ENCODE assay signal across 10 cellular contexts in the genomic region with DNA sequence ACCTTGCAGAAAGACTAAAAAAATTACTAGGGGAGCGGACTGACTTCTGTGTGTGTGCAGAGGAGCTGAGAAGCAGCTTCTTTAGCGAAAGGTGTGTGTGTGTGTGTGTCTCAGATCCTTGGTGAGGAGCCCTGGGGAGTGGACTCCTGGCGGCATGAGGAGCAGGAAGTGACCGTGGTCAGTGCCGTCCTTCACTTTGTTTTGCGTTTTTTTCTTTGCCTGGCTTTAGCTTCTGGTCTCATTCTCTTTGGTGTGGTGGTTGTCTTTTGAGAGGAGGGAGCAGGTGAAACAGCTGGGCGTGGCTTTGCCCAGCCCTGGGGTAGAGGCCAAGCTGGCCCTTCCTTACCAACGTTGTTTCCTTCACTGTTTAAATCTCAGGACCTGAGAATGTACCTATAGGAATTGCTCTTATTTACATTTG. TPM values are rescaled to one million over a fixed set of nuclear protein-coding genes. Genes with fewer than 3 reads are reported as not detected.
DNase-seq lines count a peak whose midpoint lies in the region; ATAC-seq and TF ChIP-seq lines count a peak whose summit lies in the region.
"Had no signal": no experiment of that assay in that cellular context is flagged by ENCODE, and none has a peak within 500 bp of the region (broad histone marks: within the 10 kb centered on the region; RNA-seq: fewer than 3 reads in every experiment).

No MANE protein-coding gene starts in this region.

- H3K9me3 ChIP-seq in HEK293 (ENCODE audit: control insufficient read depth, insufficient read depth, low read depth, low read length) (no peaks in the 10 kb centered on the region), left lung (no peaks in the 10 kb centered on the region)
- H3K9me3 ChIP-seq: heart right ventricle had no signal

- H3K36me3 Mint-ChIP-seq in activated naive CD8-positive, alpha-beta T cell treated with anti-CD3 and anti-CD28 coated beads for 36 hours = peaks cover 3% of the 10 kb centered on the region

- DNase-seq in A172 (ENCODE audit: low spot score) (peak; percentile 20), left lung (no peak), cerebellar cortex (ENCODE audit: low spot score) (no peak)
- DNase-seq in activated naive CD8-positive, alpha-beta T cell treated with anti-CD3 and anti-CD28 coated beads for 36 hours = no peak
- DNase-seq in stimulated activated CD4-positive, alpha-beta T cell treated with anti-CD3 and anti-CD28 coated beads, Interleukin-4, amount 100 ng/mL, for 24 hours = no peak
- no peak for DNase-seq in activated CD4-positive, alpha-beta T cell treated with anti-CD3 and anti-CD28 coated beads for 1 hour
- DNase-seq: heart right ventricle, NCI-H526 treated with DMSO at 0.1 percent for 48 hours had no signal

- H3K4me1 ChIP-seq in HEK293 (ENCODE audit: control insufficient read depth, insufficient read depth, low read length) = peaks cover 8% of the 10 kb centered on the region
- H3K4me1 ChIP-seq in left lung = peaks cover 16 to 37% of the 10 kb centered on the region in 2 donors

- H3K27ac ChIP-seq in HEK293 (ENCODE audit: extremely low read depth, low read depth, low read length) = no peak overlapping the region
- H3K27ac ChIP-seq in left lung = peak overlapping the region; percentile 63 to 77

- no peaks in the 10 kb centered on the region for H3K9me3 Mint-ChIP-seq in activated naive CD8-positive, alpha-beta T cell treated with anti-CD3 and anti-CD28 coated beads for 36 hours

- peak overlapping the region; percentile 50 for H3K27ac Mint-ChIP-seq in activated naive CD8-positive, alpha-beta T cell treated with anti-CD3 and anti-CD28 coated beads for 36 hours

- H3K4me3 ChIP-seq in HEK293 (ENCODE audit: low read depth, low read length) (peak overlapping the region; percentile 16), left lung (peak overlapping the region in 1 of 2 donors; percentile 74)

- peak overlapping the region; percentile 97 for H3K4me3 Mint-ChIP-seq in activated naive CD8-positive, alpha-beta T cell treated with anti-CD3 and anti-CD28 coated beads for 36 hours

- intact Hi-C loops in left lung (cut with DNase I) = no loop called here

- peaks cover 37% of the 10 kb centered on the region for H3K4me1 Mint-ChIP-seq in activated naive CD8-positive, alpha-beta T cell treated with anti-CD3 and anti-CD28 coated beads for 36 hours

- CTCF ChIA-PET in HEK293 (lab: Yijun Ruan, JAX) = interaction anchor here (0.7 to 1.8 kb wide), 2 partner anchors 8 to 13 kb away, joined by 3 to 4 read pairs; no protein-coding TSS in a partner anchor

- H3K27me3 Mint-ChIP-seq in activated naive CD8-positive, alpha-beta T cell treated with anti-CD3 and anti-CD28 coated beads for 36 hours = peaks cover 8% of the 10 kb centered on the region

- TF ChIP-seq CTCF in HEK293 (tag by site-specific recombination; IDR thresholded peaks at IDR 0.05) (no peak), left lung (IDR thresholded peaks at IDR 0.05) (no peak)

- ATAC-seq in left lung = peak; percentile 2
- no peak for ATAC-seq in HG03520 (IDR thresholded peaks at IDR 0.05; ENCODE audit: unreplicated experiment)
- ATAC-seq: heart right ventricle had no signal

- POLR2A ChIA-PET in HEK293 (lab: Yijun Ruan, JAX) = interaction anchor here (0.5 kb wide), 1 partner anchor 10 kb away, joined by 3 read pairs; no protein-coding TSS in a partner anchor

- peaks cover 0 to 3% of the 10 kb centered on the region in 2 donors for H3K27me3 ChIP-seq in left lung

- H3K36me3 ChIP-seq in HEK293 (ENCODE audit: control insufficient read depth in 2 of 2, insufficient read depth in 1 of 2, low read length in 2 of 2) = peaks cover 0 to 13% of the 10 kb centered on the region in 2 experiments; a peak in 1 of 3 replicates
- H3K36me3 ChIP-seq in left lung = no peaks in the 10 kb centered on the region

TF ChIP-seq in HEK293, 187 proteins besides CTCF, POLR2A, EP300 and RAD21:
- TF ChIP-seq ZNF394 (tag by site-specific recombination; IDR thresholded peaks at IDR 0.05; ENCODE audit: borderline replicate concordance) (no peak), IKZF3 (tag by site-specific recombination; IDR thresholded peaks at IDR 0.05) (no peak), KLF9 (tag by site-specific recombination; IDR thresholded peaks at IDR 0.05; ENCODE audit: low read depth) (peak; percentile 26; the same call in 1 of the 2 replicates), KLF1 (tag by site-specific recombination; IDR thresholded peaks at IDR 0.05) (0 out of 2 replicates have a peak, but pooled peaks have one; percentile 16), ZNF560 (tag by site-specific recombination; IDR thresholded peaks at IDR 0.05; ENCODE audit: borderline replicate concordance) (no peak), PRDM10 (tag by site-specific recombination; IDR thresholded peaks at IDR 0.05) (peak; percentile 43; the same call in 1 of the 2 replicates)

RNA-seq across cellular contexts. Expression of gene ZBED4, which starts 1.9 kb away (rescaled TPM):
- total RNA-seq in A172 (2014; rRNA removed; shearing (Covaris generic)) = 7.8 and 8.1 TPM in 2 replicates
- total RNA-seq in activated naive CD8-positive, alpha-beta T cell treated with anti-CD3 and anti-CD28 coated beads for 36 hours = 10 to 100 TPM; 20.6 to 20.7 TPM
- total RNA-seq in left lung = 10 to 100 TPM; 12.8 to 13.8 TPM

RNA-seq across cellular contexts. Expression of gene BRD1, which starts 27.8 kb away (rescaled TPM):
- total RNA-seq in A172 (2014; rRNA removed; shearing (Covaris generic)) = 8.0 and 11.1 TPM in 2 replicates
- 10 to 100 TPM; 22.7 to 23.2 TPM for total RNA-seq in activated naive CD8-positive, alpha-beta T cell treated with anti-CD3 and anti-CD28 coated beads for 36 hours
- total RNA-seq in left lung = 10 to 100 TPM; 27.4 to 32.4 TPM
